1 cellular context compared by ENCODE assay signal in the genomic region with DNA sequence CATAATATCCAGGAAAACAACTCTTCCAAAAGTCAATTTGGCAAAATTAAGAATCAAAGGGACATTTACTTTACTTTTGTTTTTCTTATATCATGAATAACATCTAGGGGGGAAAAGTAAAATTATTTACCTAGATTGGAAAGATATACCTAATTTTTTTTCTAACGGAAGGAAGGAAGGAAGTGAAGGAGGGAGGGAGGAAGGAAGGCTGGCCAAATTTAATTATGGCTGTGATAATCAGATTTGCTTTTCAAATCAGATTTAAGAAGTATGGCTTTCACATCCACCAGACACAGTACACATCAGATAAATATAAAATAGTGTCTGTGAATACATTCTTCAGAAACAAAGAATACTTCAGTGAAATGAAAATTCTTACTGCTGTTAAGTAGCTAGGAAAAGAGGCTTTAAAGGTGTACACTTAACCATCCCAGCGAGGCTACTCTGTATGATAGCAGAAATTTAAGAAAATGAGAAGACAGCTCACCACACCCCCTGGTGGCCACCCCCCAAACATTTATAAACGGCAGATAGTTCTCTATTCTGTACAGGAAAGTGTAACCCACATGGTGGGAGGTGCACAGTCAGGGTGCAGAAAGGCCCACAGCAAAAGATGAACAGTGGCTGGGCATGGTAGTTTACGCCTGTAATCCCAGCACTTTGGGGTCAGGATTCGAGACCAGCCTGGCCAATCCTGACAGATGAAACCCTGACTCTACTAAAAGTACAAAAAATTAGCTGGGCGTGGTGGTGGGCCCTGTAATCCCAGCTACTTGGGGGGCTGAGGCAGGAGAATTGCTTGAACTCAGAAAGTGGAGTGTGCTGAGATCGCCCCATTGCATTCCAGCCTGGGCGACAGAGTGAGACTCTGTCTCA.
TF ChIP-seq lines count a peak whose summit lies in the region.

No MANE protein-coding gene starts in this region.

TF ChIP-seq in GM23338, 12 proteins besides CTCF, POLR2A, EP300 and RAD21 (continued from another document):
- TF ChIP-seq ZNF462 (CRISPR knock-in tag; IDR thresholded peaks at IDR 0.05): no peak
